ENCODE assay signal across 8 cellular contexts in the genomic region with DNA sequence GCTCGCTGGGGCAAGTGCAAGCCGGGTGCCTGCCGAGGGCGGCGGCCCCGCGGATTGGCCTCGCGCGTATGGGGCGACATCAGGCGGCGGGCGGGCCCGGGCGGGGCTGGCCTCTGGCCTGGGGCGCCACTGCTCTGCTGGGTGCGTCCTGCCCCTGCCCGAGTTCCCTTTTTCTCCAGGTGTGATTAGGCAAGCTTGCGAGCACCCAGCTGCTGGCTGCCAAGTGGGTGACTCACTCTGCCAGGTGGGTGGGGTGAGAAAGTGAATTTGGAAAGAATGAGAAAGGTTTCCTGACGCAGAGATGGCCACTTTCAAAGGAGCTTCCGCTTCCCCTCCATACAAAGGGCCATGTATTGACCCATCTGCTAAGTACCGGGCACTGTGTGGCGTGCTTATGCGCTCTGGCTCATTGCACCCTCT. TPM values are rescaled to one million over a fixed set of nuclear protein-coding genes. Genes with fewer than 3 reads are reported as not detected.
DNase-seq lines count a peak whose midpoint lies in the region; ATAC-seq and TF ChIP-seq lines count a peak whose summit lies in the region.
"Had no signal": no experiment of that assay in that cellular context is flagged by ENCODE, and none has a peak within 500 bp of the region (broad histone marks: within the 10 kb centered on the region; RNA-seq: fewer than 3 reads in every experiment).

No MANE protein-coding gene starts in this region.

- H3K36me3 ChIP-seq in HCT116 (ENCODE audit: control insufficient read depth in 1 of 2, insufficient read depth in 2 of 2, low read length in 2 of 2), result no peaks in the 10 kb centered on the region

- no peaks in the 10 kb centered on the region for H4K20me1 ChIP-seq in HCT116 (ENCODE audit: insufficient read depth)

- no TSS peak for BruUV-seq in HCT116 (replicated peaks; lab: Mats Ljungman, UMichigan)

- H2AFZ ChIP-seq in HCT116 (ENCODE audit: low read depth, low read length, poor library complexity, severe bottlenecking), result no peak overlapping the region

- RAD21 ChIA-PET in HCT116 (lab: Charles Lee; ENCODE audit: low non-redundant PET in 1 of 2, low total read pairs in 2 of 2, uncharacterized antibody in 2 of 2, unreplicated experiment in 2 of 2), result interaction anchor here in 1 of 2 experiments (0.6 to 0.7 kb wide), 3 partner anchors 50 to 225 kb away, joined by 3 to 4 read pairs (median 3); no protein-coding TSS in a partner anchor

- peak overlapping the region; percentile 18 to 47 for H3K4me3 ChIP-seq in HCT116 (replicated peaks in 1 of 2; ENCODE audit: low read depth in 1 of 2, low read length in 2 of 2)

- no peaks in the 10 kb centered on the region for H3K79me2 ChIP-seq in HCT116 (ENCODE audit: insufficient read depth, low read length)

- TF ChIP-seq CTCF in HCT116 (IDR thresholded peaks at IDR 0.05 in 2 of 3, conservative IDR thresholded peaks at IDR 0.05 in 1 of 3; ENCODE audit: borderline replicate concordance in 1 of 3, insufficient read depth in 1 of 3, low read depth in 2 of 3, low read length in 2 of 3), result no peak

- H3K4me2 ChIP-seq in HCT116 (ENCODE audit: low read length), result peak overlapping the region; percentile 80
- H3K4me2 ChIP-seq: KMS-11 had no signal

- no peak for TF ChIP-seq POLR2A in HCT116 (IDR thresholded peaks at IDR 0.05; ENCODE audit: borderline replicate concordance, extremely low read depth, insufficient read depth, insufficient read length)

- ATAC-seq in HCT116 (peak; percentile 95), left ventricle myocardium superior (no peak), GM21576 (IDR thresholded peaks at IDR 0.05; ENCODE audit: unreplicated experiment) (no peak), GM18502 (IDR thresholded peaks at IDR 0.05; ENCODE audit: poor library complexity, unreplicated experiment) (no peak), GM19324 (IDR thresholded peaks at IDR 0.05; ENCODE audit: low FRiP score, unreplicated experiment) (no peak)

- CTCF ChIA-PET in HCT116 (lab: Charles Lee), result interaction anchor here (0.6 to 2.2 kb wide), 3 partner anchors 24 to 359 kb away, joined by 3 to 17 read pairs (median 15); no protein-coding TSS in a partner anchor

- DNase-seq in HCT116 (ENCODE audit: low read depth, low spot score) (peak; percentile 95), NCI-H748 treated with DMSO at 0.1 percent for 48 hours (lab: John Stamatoyannopoulos, UW) (peak; percentile 11), left ventricle myocardium superior (peak; percentile 31)
- peak; percentile 39 for DNase-seq in stimulated activated CD4-positive, alpha-beta T cell treated with anti-CD3 and anti-CD28 coated beads, Interleukin-1b, Interleukin-23, amount 100 ng/mL, for 48 hours

- H3K4me1 ChIP-seq in HCT116 (ENCODE audit: control insufficient read depth in 1 of 2, insufficient read depth in 2 of 2, low read length in 2 of 2), result peaks cover 19 to 32% of the 10 kb centered on the region in 2 experiments

- POLR2A ChIA-PET in HCT116 (lab: Charles Lee), result interaction anchor here (0.6 to 2.5 kb wide), 5 partner anchors 10 to 50 kb away, joined by 3 to 11 read pairs (median 5); no protein-coding TSS in a partner anchor

- H3K9me3 ChIP-seq in HCT116 (ENCODE audit: control insufficient read depth in 1 of 2, insufficient read depth in 1 of 2, low read depth in 1 of 2, low read length in 2 of 2), result no peaks in the 10 kb centered on the region; a peak in 1 of 4 replicates

- intact Hi-C loops in HCT116 (cut with micrococcal nuclease) (loop anchor here (1.0 kb wide), 1 partner anchor 12 kb away; no protein-coding TSS in a partner anchor), left ventricle myocardium superior (cut with micrococcal nuclease) (no loop called here)

- no peaks in the 10 kb centered on the region for H3K9me2 ChIP-seq in HCT116 (ENCODE audit: insufficient read depth)

- no peaks in the 10 kb centered on the region for H3K27me3 ChIP-seq in HCT116 (ENCODE audit: insufficient read depth, low read length)

- peak overlapping the region; percentile 65 for H3K9ac ChIP-seq in HCT116 (ENCODE audit: low read length)
- H3K9ac ChIP-seq: KMS-11 had no signal

- H3K27ac ChIP-seq in HCT116 (ENCODE audit: low read depth, low read length), result peak overlapping the region; percentile 73
- H3K27ac ChIP-seq: KMS-11 had no signal

- TF ChIP-seq RAD21 in HCT116 (IDR thresholded peaks at IDR 0.05; ENCODE audit: low read depth), result peak; percentile 43

TF ChIP-seq in HCT116, 20 proteins besides CTCF, POLR2A, EP300 and RAD21:
- no peak for TF ChIP-seq ZFX (IDR thresholded peaks at IDR 0.05)
- TF ChIP-seq SP1 (IDR thresholded peaks at IDR 0.05; ENCODE audit: low read depth), result peak; percentile 97
- no peak for TF ChIP-seq ZNF274 (IDR thresholded peaks at IDR 0.05; ENCODE audit: low read depth, low read length)
- TF ChIP-seq POLR2AphosphoS5 (IDR thresholded peaks at IDR 0.05; ENCODE audit: low read depth, low read length), result peak; percentile 74
- no peak for TF ChIP-seq YY1 (IDR thresholded peaks at IDR 0.05; ENCODE audit: extremely low read depth, insufficient replicate concordance, low read depth, low read length)
- peak; percentile 97 for TF ChIP-seq CEBPB (IDR thresholded peaks at IDR 0.05; ENCODE audit: low read depth)
- TF ChIP-seq, protein P1, sequence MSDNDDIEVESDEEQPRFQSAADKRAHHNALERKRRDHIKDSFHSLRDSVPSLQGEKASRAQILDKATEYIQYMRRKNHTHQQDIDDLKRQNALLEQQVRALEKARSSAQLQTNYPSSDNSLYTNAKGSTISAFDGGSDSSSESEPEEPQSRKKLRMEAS (IDR thresholded peaks at IDR 0.05), result peak; percentile 77
- TF ChIP-seq ELF1 (IDR thresholded peaks at IDR 0.05; ENCODE audit: borderline replicate concordance, low read depth), result no peak
- TF ChIP-seq SIN3A (IDR thresholded peaks at IDR 0.05; ENCODE audit: low read depth), result peak; percentile 84
- no peak for TF ChIP-seq EZH2phosphoT487 (IDR thresholded peaks at IDR 0.05; ENCODE audit: borderline replicate concordance)
- TF ChIP-seq EGR1 (IDR thresholded peaks at IDR 0.05; ENCODE audit: low read depth), result peak; percentile 72
- peak; percentile 63; the same call in 1 of the 2 replicates for TF ChIP-seq SRF (IDR thresholded peaks at IDR 0.05; ENCODE audit: low read depth)
- TF ChIP-seq JUND (IDR thresholded peaks at IDR 0.05), result peak; percentile 99
- TF ChIP-seq, protein P2, sequence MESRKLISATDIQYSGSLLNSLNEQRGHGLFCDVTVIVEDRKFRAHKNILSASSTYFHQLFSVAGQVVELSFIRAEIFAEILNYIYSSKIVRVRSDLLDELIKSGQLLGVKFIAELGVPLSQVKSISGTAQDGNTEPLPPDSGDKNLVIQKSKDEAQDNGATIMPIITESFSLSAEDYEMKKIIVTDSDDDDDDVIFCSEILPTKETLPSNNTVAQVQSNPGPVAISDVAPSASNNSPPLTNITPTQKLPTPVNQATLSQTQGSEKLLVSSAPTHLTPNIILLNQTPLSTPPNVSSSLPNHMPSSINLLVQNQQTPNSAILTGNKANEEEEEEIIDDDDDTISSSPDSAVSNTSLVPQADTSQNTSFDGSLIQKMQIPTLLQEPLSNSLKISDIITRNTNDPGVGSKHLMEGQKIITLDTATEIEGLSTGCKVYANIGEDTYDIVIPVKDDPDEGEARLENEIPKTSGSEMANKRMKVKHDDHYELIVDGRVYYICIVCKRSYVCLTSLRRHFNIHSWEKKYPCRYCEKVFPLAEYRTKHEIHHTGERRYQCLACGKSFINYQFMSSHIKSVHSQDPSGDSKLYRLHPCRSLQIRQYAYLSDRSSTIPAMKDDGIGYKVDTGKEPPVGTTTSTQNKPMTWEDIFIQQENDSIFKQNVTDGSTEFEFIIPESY (IDR thresholded peaks at IDR 0.05; ENCODE audit: extremely low read depth, insufficient replicate concordance, low read length), result peak; percentile 40
- TF ChIP-seq TCF7L2 (IDR thresholded peaks at IDR 0.05; ENCODE audit: borderline replicate concordance, extremely low read depth, insufficient read depth, insufficient read length), result peak; percentile 97
- no peak for TF ChIP-seq EZH2 (IDR thresholded peaks at IDR 0.05)
- TF ChIP-seq FOSL1 (IDR thresholded peaks at IDR 0.05; ENCODE audit: low read depth), result peak; percentile 98
- peak; percentile 91 for TF ChIP-seq CBX3 (IDR thresholded peaks at IDR 0.05; ENCODE audit: low read depth)
- TF ChIP-seq, protein P3, sequence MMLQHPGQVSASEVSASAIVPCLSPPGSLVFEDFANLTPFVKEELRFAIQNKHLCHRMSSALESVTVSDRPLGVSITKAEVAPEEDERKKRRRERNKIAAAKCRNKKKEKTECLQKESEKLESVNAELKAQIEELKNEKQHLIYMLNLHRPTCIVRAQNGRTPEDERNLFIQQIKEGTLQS (IDR thresholded peaks at IDR 0.05), result no peak; the same call in 1 of the 2 replicates
- TF ChIP-seq, protein P4, sequence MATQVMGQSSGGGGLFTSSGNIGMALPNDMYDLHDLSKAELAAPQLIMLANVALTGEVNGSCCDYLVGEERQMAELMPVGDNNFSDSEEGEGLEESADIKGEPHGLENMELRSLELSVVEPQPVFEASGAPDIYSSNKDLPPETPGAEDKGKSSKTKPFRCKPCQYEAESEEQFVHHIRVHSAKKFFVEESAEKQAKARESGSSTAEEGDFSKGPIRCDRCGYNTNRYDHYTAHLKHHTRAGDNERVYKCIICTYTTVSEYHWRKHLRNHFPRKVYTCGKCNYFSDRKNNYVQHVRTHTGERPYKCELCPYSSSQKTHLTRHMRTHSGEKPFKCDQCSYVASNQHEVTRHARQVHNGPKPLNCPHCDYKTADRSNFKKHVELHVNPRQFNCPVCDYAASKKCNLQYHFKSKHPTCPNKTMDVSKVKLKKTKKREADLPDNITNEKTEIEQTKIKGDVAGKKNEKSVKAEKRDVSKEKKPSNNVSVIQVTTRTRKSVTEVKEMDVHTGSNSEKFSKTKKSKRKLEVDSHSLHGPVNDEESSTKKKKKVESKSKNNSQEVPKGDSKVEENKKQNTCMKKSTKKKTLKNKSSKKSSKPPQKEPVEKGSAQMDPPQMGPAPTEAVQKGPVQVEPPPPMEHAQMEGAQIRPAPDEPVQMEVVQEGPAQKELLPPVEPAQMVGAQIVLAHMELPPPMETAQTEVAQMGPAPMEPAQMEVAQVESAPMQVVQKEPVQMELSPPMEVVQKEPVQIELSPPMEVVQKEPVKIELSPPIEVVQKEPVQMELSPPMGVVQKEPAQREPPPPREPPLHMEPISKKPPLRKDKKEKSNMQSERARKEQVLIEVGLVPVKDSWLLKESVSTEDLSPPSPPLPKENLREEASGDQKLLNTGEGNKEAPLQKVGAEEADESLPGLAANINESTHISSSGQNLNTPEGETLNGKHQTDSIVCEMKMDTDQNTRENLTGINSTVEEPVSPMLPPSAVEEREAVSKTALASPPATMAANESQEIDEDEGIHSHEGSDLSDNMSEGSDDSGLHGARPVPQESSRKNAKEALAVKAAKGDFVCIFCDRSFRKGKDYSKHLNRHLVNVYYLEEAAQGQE (IDR thresholded peaks at IDR 0.05; ENCODE audit: low read depth), result no peak

RNA-seq across cellular contexts. Expression of a gene that starts 32.5 kb away (rescaled TPM):
- 8.7 TPM for total RNA-seq in HCT116 (2021; ENCODE audit: unreplicated experiment)
- polyA plus RNA-seq in HCT116 (2012), result 5.9 and 7.1 TPM in 2 replicates
- total RNA-seq in left ventricle myocardium superior, result not detected

RNA-seq across cellular contexts. Expression of a gene that starts 56.9 kb away (rescaled TPM):
- total RNA-seq in HCT116 (2021; ENCODE audit: unreplicated experiment) (not detected), left ventricle myocardium superior (0.79 TPM)
- polyA plus RNA-seq in HCT116 (2012), result not detected in 2 replicates

Comparison
In these comparisons a context has a peak if more than half of its experiments do, and no peak if none do; other contexts are left out.
1. DNase-seq: peak in every context shown above with its lines; median percentile 95 in HCT116; 39 in stimulated activated CD4-positive, alpha-beta T cell treated with anti-CD3 and anti-CD28 coated beads, Interleukin-1b, Interleukin-23, amount 100 ng/mL, for 48 hours; 31 in left ventricle myocardium superior; 11 in NCI-H748 treated with DMSO at 0.1 percent for 48 hours.